18 cellular contexts compared by ENCODE assay signal in the genomic region with DNA sequence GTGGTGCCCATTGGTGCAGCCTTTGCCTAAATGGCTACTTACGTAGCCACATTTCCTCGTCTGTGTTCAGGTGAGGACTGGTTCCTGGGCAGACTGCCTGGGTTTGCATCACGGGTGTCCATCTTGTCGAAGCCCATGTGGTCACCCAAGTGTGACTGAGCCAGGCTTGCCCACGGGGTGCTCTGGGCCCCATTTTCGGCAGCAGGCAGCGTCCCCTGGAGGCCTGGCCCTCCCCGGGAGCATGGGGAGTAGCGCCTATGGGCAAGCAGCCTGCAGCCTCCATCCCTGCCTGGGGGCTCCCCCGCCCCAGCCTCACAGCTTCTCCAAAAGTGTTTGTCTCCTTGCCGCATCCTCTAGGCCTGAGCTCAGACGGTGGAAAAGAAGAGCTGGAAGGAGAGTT. TPM values are rescaled to one million over a fixed set of nuclear protein-coding genes. Genes with fewer than 3 reads are reported as not detected.
DNase-seq lines count a peak whose midpoint lies in the region; ATAC-seq and TF ChIP-seq lines count a peak whose summit lies in the region.
"Had no signal": no experiment of that assay in that cellular context is flagged by ENCODE, and none has a peak within 500 bp of the region (broad histone marks: within the 10 kb centered on the region; RNA-seq: fewer than 3 reads in every experiment).

No MANE protein-coding gene starts in this region.

- H3K9ac ChIP-seq in muscle layer of colon (ENCODE audit: low read length), result no peak overlapping the region

- CTCF ChIA-PET in RWPE1 (lab: Yijun Ruan, JAX), result interaction anchor here (0.6 to 0.9 kb wide), 2 partner anchors 35 to 195 kb away, joined by 3 to 6 read pairs; no protein-coding TSS in a partner anchor

- peaks cover 41% of the 10 kb centered on the region for H3K36me3 Mint-ChIP-seq in chondrocyte (ENCODE audit: low read depth)
- H3K36me3 Mint-ChIP-seq: activated CD8-positive, alpha-beta memory T cell treated with anti-CD3 and anti-CD28 coated beads, Interleukin-2, amount 10 ng/mL, durations not matched to agents 7 days and 5 days; activated naive CD8-positive, alpha-beta T cell treated with anti-CD3 and anti-CD28 coated beads, Interleukin-2, amount 10 ng/mL, durations not matched to agents 7 days and 5 days; immature natural killer cell had no signal

- DNase-seq in RWPE1 (ENCODE audit: low spot score), result no peak
- no peak for DNase-seq in chondrocyte (ENCODE audit: low spot score)
- no peak for DNase-seq in suprapubic skin (ENCODE audit: low spot score in 2 of 2)
- DNase-seq in activated CD4-positive, alpha-beta T cell treated with anti-CD3 and anti-CD28 coated beads, Interleukin-2, amount 50 U/mL, for 48 hours, result no peak
- DNase-seq: activated CD4-positive, alpha-beta T cell treated with anti-CD3 and anti-CD28 coated beads for 1 hour; activated CD8-positive, alpha-beta memory T cell treated with anti-CD3 and anti-CD28 coated beads, Interleukin-2, amount 10 ng/mL, durations not matched to agents 7 days and 5 days; activated naive CD8-positive, alpha-beta T cell treated with anti-CD3 and anti-CD28 coated beads, Interleukin-2, amount 10 ng/mL, durations not matched to agents 7 days and 5 days; H9; immature natural killer cell; spleen; stimulated activated CD4-positive, alpha-beta T cell treated with anti-CD3 and anti-CD28 coated beads, Interleukin-4, amount 100 ng/mL, for 1 hour; stimulated activated naive CD4-positive, alpha-beta T cell treated with Interleukin-2 at 50 U/mL for 16 hours had no signal

- no peaks in the 10 kb centered on the region for H3K27me3 Mint-ChIP-seq in chondrocyte (ENCODE audit: low read depth)

- no peak for TF ChIP-seq CTCF in RWPE1 (conservative IDR thresholded peaks at IDR 0.05; ENCODE audit: low read depth)
- TF ChIP-seq CTCF in chondrocyte (IDR thresholded peaks at IDR 0.05), result no peak
- TF ChIP-seq CTCF in suprapubic skin (IDR thresholded peaks at IDR 0.05), result no peak

- no peak for ATAC-seq in HG03175 (IDR thresholded peaks at IDR 0.05; ENCODE audit: unreplicated experiment)
- ATAC-seq in GM19452 (IDR thresholded peaks at IDR 0.05; ENCODE audit: unreplicated experiment), result no peak
- ATAC-seq: activated CD8-positive, alpha-beta memory T cell treated with anti-CD3 and anti-CD28 coated beads, Interleukin-2, amount 10 ng/mL, durations not matched to agents 7 days and 5 days had no signal

- H3K27me3 ChIP-seq in muscle layer of colon (ENCODE audit: control insufficient read depth in 1 of 2, insufficient read depth in 2 of 2, low read length in 2 of 2), result no peaks in the 10 kb centered on the region
- no peaks in the 10 kb centered on the region for H3K27me3 ChIP-seq in suprapubic skin
- H3K27me3 ChIP-seq: brain microvascular endothelial cell, neutrophil, spleen had no signal

- H3K27ac ChIP-seq in RWPE1 (peak overlapping the region; percentile 83), muscle layer of colon (ENCODE audit: low read depth, low read length) (peak overlapping the region; percentile 28), suprapubic skin (peak overlapping the region; percentile 14)
- H3K27ac ChIP-seq: brain microvascular endothelial cell, lower lobe of right lung, neutrophil had no signal

- H3K36me3 ChIP-seq in muscle layer of colon (ENCODE audit: insufficient read depth, low read length) (peaks cover 8% of the 10 kb centered on the region), suprapubic skin (peaks cover 20% of the 10 kb centered on the region)
- H3K36me3 ChIP-seq: brain microvascular endothelial cell, neutrophil, spleen had no signal

- H3K4me1 ChIP-seq in muscle layer of colon (ENCODE audit: insufficient read depth, low read length) (peaks cover 44% of the 10 kb centered on the region), suprapubic skin (peaks cover 31% of the 10 kb centered on the region)

- TF ChIP-seq POLR2A in suprapubic skin (IDR thresholded peaks at IDR 0.05), result no peak

- H3K4me3 ChIP-seq in muscle layer of colon (ENCODE audit: low read depth in 1 of 2, low read length in 2 of 2) (no peak overlapping the region), suprapubic skin (no peak overlapping the region)
- H3K4me3 ChIP-seq: lower lobe of right lung, spleen had no signal

- peaks cover 73% of the 10 kb centered on the region for H3K4me1 Mint-ChIP-seq in chondrocyte (ENCODE audit: low read depth)
- H3K4me1 Mint-ChIP-seq: activated CD8-positive, alpha-beta memory T cell treated with anti-CD3 and anti-CD28 coated beads, Interleukin-2, amount 10 ng/mL, durations not matched to agents 7 days and 5 days; activated naive CD8-positive, alpha-beta T cell treated with anti-CD3 and anti-CD28 coated beads, Interleukin-2, amount 10 ng/mL, durations not matched to agents 7 days and 5 days; immature natural killer cell had no signal

- H3K9me3 ChIP-seq in muscle layer of colon (ENCODE audit: low read length) (no peaks in the 10 kb centered on the region), suprapubic skin (no peaks in the 10 kb centered on the region)
- H3K9me3 ChIP-seq: lower lobe of right lung, neutrophil, spleen had no signal

- no peak overlapping the region for H3K4me3 Mint-ChIP-seq in chondrocyte (ENCODE audit: unreplicated experiment)
- H3K4me3 Mint-ChIP-seq: activated CD8-positive, alpha-beta memory T cell treated with anti-CD3 and anti-CD28 coated beads, Interleukin-2, amount 10 ng/mL, durations not matched to agents 7 days and 5 days; activated naive CD8-positive, alpha-beta T cell treated with anti-CD3 and anti-CD28 coated beads, Interleukin-2, amount 10 ng/mL, durations not matched to agents 7 days and 5 days; H9; immature natural killer cell had no signal

- POLR2A ChIA-PET in RWPE1 (lab: Yijun Ruan, JAX; ENCODE audit: low non-redundant PET), result no interaction called here

- peak overlapping the region; percentile 96 for H3K27ac Mint-ChIP-seq in chondrocyte (ENCODE audit: unreplicated experiment)
- H3K27ac Mint-ChIP-seq: activated CD8-positive, alpha-beta memory T cell treated with anti-CD3 and anti-CD28 coated beads, Interleukin-2, amount 10 ng/mL, durations not matched to agents 7 days and 5 days; activated naive CD8-positive, alpha-beta T cell treated with anti-CD3 and anti-CD28 coated beads, Interleukin-2, amount 10 ng/mL, durations not matched to agents 7 days and 5 days; H9; immature natural killer cell had no signal

- WGBS in suprapubic skin, result 71% methylated on average over 8 of the region's 12 CpGs

- no peaks in the 10 kb centered on the region for H3K9me3 Mint-ChIP-seq in chondrocyte (ENCODE audit: low read depth)
- H3K9me3 Mint-ChIP-seq: activated naive CD8-positive, alpha-beta T cell treated with anti-CD3 and anti-CD28 coated beads, Interleukin-2, amount 10 ng/mL, durations not matched to agents 7 days and 5 days; H9 had no signal

- TF ChIP-seq EP300 in suprapubic skin (IDR thresholded peaks at IDR 0.05), result no peak

RNA-seq across cellular contexts. Expression of gene HTRA1, which starts 42.5 kb away (rescaled TPM):
- total RNA-seq in chondrocyte (1,260 to 1,504 TPM (median 1,485 TPM) in 3 replicates), suprapubic skin (10 to 100 TPM; 55.2 to 99.5 (median 80.6) TPM)
- total RNA-seq: activated CD8-positive, alpha-beta memory T cell treated with anti-CD3 and anti-CD28 coated beads, Interleukin-2, amount 10 ng/mL, durations not matched to agents 7 days and 5 days had no signal

RNA-seq across cellular contexts. Expression of gene ARMS2, which starts 49.4 kb away (rescaled TPM):
- total RNA-seq in chondrocyte, result 0.62 to 1.1 TPM in 2 of 3 replicates, not detected in the other
- total RNA-seq in suprapubic skin, result under 1 TPM in 1 of 4 donors, not detected in 3; 0.72 TPM
- total RNA-seq: activated CD8-positive, alpha-beta memory T cell treated with anti-CD3 and anti-CD28 coated beads, Interleukin-2, amount 10 ng/mL, durations not matched to agents 7 days and 5 days; activated naive CD8-positive, alpha-beta T cell treated with anti-CD3 and anti-CD28 coated beads, Interleukin-2, amount 10 ng/mL, durations not matched to agents 7 days and 5 days; H9; lower lobe of right lung; spleen had no signal

RNA-seq across cellular contexts. Expression of gene DMBT1, which starts 56.7 kb away (rescaled TPM):
- total RNA-seq in chondrocyte (0.13 to 0.34 TPM (median 0.17 TPM) in 3 replicates), suprapubic skin (under 1 TPM; 0.15 to 0.62 (median 0.31) TPM)
- total RNA-seq: activated CD8-positive, alpha-beta memory T cell treated with anti-CD3 and anti-CD28 coated beads, Interleukin-2, amount 10 ng/mL, durations not matched to agents 7 days and 5 days; activated naive CD8-positive, alpha-beta T cell treated with anti-CD3 and anti-CD28 coated beads, Interleukin-2, amount 10 ng/mL, durations not matched to agents 7 days and 5 days had no signal

Comparison
In these comparisons a context has a peak if more than half of its experiments do, and no peak if none do; other contexts are left out.
1. H3K27ac ChIP-seq: peak in every context shown above with its lines; median percentile 83 in RWPE1; 28 in muscle layer of colon; 14 in suprapubic skin.
2. RNA of gene HTRA1, which starts 42.5 kb away (total RNA-seq): 1,260 to 1,504 TPM in chondrocyte; 55.2 to 99.5 TPM in suprapubic skin; every median in the first group is over 10 times any median in the second.